In the genomic region with DNA sequence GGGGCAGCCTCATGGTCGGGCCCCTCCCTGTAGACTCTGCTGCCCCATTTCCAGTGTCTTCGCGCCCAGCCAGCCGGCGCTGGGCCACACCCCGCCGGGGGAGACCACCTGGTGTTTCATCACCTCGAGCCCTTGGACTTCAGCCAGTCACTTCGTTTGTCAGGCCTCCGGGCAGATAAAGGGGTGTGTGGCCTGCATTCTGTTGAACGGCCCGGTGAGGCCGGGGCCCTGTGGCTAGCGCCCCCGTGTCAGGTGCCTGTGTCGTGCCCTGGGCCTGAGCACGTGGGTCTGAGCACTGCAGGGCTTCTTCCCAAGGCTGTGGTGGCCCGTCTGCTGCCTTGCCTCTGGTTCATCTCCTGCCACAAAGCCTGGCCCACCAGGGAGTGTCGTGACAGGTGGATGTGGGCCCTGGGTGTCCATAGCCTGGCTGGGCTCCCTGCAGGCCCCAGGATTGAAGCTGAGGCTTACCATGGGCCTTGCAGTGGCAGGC, we compare ENCODE assay signal across 16 cellular contexts.
DNase-seq lines count a peak whose midpoint lies in the region; TF ChIP-seq lines count a peak whose summit lies in the region.
"Had no signal": no experiment of that assay in that cellular context is flagged by ENCODE, and none has a peak within 500 bp of the region (broad histone marks: within the 10 kb centered on the region; RNA-seq: fewer than 3 reads in every experiment).

No MANE protein-coding gene starts in this region.

- no peaks in the 10 kb centered on the region for H3K27me3 ChIP-seq in MM.1S (replicated peaks; ENCODE audit: insufficient read depth, low read length)
- H3K27me3 ChIP-seq: heart right ventricle, pancreas had no signal

- H3K27ac Mint-ChIP-seq in glutamatergic neuron (ENCODE audit: unreplicated experiment) (peak overlapping the region; percentile 100), progenitor cell of endocrine pancreas (peak overlapping the region; percentile 98)

- peaks cover 16% of the 10 kb centered on the region for H3K9me3 Mint-ChIP-seq in glutamatergic neuron (ENCODE audit: unreplicated experiment)
- no peaks in the 10 kb centered on the region for H3K9me3 Mint-ChIP-seq in progenitor cell of endocrine pancreas (ENCODE audit: low read depth)
- H3K9me3 Mint-ChIP-seq: activated T-cell treated with anti-CD3 and anti-CD28 coated beads, Interleukin-2, amount 50 U/mL, for 4 hours; IgD-negative memory B cell had no signal

- H3K4me1 ChIP-seq in MM.1S (ENCODE audit: low read length) = no peaks in the 10 kb centered on the region
- H3K4me1 ChIP-seq: pancreas had no signal

- H3K27me3 Mint-ChIP-seq in glutamatergic neuron (ENCODE audit: unreplicated experiment) (peaks cover 2% of the 10 kb centered on the region), progenitor cell of endocrine pancreas (no peaks in the 10 kb centered on the region)
- H3K27me3 Mint-ChIP-seq: IgD-negative memory B cell had no signal

- TF ChIP-seq CTCF in glutamatergic neuron (IDR thresholded peaks at IDR 0.05; ENCODE audit: partially characterized antibody, unreplicated experiment) (no peak), progenitor cell of endocrine pancreas (IDR thresholded peaks at IDR 0.05; ENCODE audit: unreplicated experiment) (no peak), MM.1S (IDR thresholded peaks at IDR 0.05; ENCODE audit: low read length) (no peak), GM10266 (IDR thresholded peaks at IDR 0.05; ENCODE audit: control insufficient read depth, insufficient read depth, low read depth, missing control alignments) (no peak)

- 0 out of 2 replicates have a peak, but pooled peaks cover 3% of the 10 kb centered on the region for H3K79me2 ChIP-seq in MM.1S (ENCODE audit: low read length)

- H3K4me2 ChIP-seq in MM.1S (ENCODE audit: low read depth, low read length) = no peak overlapping the region

- DNase-seq in COR-L47 (lab: John Stamatoyannopoulos, UW) = peak; percentile 30
- peak; percentile 21 to 30 for DNase-seq in SHP77 (lab: John Stamatoyannopoulos, UW)
- DNase-seq in glutamatergic neuron = no peak
- DNase-seq in progenitor cell of endocrine pancreas (ENCODE audit: low spot score, unreplicated experiment) = no peak
- DNase-seq in RPMI8226 = no peak
- DNase-seq in MM.1S = no peak
- no peak for DNase-seq in NCI-H82 (lab: John Stamatoyannopoulos, UW)
- no peak for DNase-seq in GM10266 (ENCODE audit: extremely low spot score)
- DNase-seq: activated T-cell treated with anti-CD3 and anti-CD28 coated beads, Interleukin-2, amount 50 U/mL, for 4 hours; NCI-H1436 treated with DMSO at 0.1 percent for 48 hours; NK-92 treated with Interleukin-12 subunit alpha and Interleukin-12 subunit beta, amount 100 ng/mL, for 24 hours; stimulated activated CD4-positive, alpha-beta T cell treated with anti-CD3 and anti-CD28 coated beads, Interleukin-2, amount 100 ng/mL, for 24 hours had no signal

- no peak overlapping the region for H3K4me3 Mint-ChIP-seq in glutamatergic neuron (ENCODE audit: unreplicated experiment)
- no peak overlapping the region for H3K4me3 Mint-ChIP-seq in progenitor cell of endocrine pancreas (ENCODE audit: low read depth)
- H3K4me3 Mint-ChIP-seq: activated T-cell treated with anti-CD3 and anti-CD28 coated beads, Interleukin-2, amount 50 U/mL, for 4 hours had no signal

- H3K9me2 ChIP-seq in MM.1S (replicated peaks; ENCODE audit: insufficient read depth, low read length) = no peaks in the 10 kb centered on the region

- H4K20me1 ChIP-seq in MM.1S (ENCODE audit: insufficient read depth, low read length) = no peaks in the 10 kb centered on the region

- no peaks in the 10 kb centered on the region for H3F3A ChIP-seq in MM.1S (ENCODE audit: insufficient read depth, low read length)

- H3K27ac ChIP-seq in MM.1S (ENCODE audit: low read length) = no peak overlapping the region
- H3K27ac ChIP-seq: heart right ventricle, pancreas had no signal

- no peak overlapping the region for H3K4me3 ChIP-seq in MM.1S (ENCODE audit: low read length)
- H3K4me3 ChIP-seq: heart right ventricle, lung, pancreas had no signal

- H3K36me3 Mint-ChIP-seq in glutamatergic neuron (ENCODE audit: unreplicated experiment) (no peaks in the 10 kb centered on the region), progenitor cell of endocrine pancreas (ENCODE audit: insufficient read depth) (peaks cover 17% of the 10 kb centered on the region)

- H2AFZ ChIP-seq in MM.1S (ENCODE audit: low read length) = no peak overlapping the region

- no peaks in the 10 kb centered on the region for H3K9me3 ChIP-seq in MM.1S (replicated peaks; ENCODE audit: insufficient read depth, low read length)
- H3K9me3 ChIP-seq: heart right ventricle, pancreas had no signal

- H3K9ac ChIP-seq in MM.1S (ENCODE audit: low read length) = no peak overlapping the region

- H3K4me1 Mint-ChIP-seq in glutamatergic neuron (ENCODE audit: low read depth, unreplicated experiment) (peaks cover 21% of the 10 kb centered on the region), progenitor cell of endocrine pancreas (ENCODE audit: low read depth) (peaks cover 15% of the 10 kb centered on the region)

- peaks cover 13% of the 10 kb centered on the region for H3K36me3 ChIP-seq in MM.1S (replicated peaks; ENCODE audit: insufficient read depth, low read length)

Comparison
In these comparisons a context has a peak if more than half of its experiments do, and no peak if none do; other contexts are left out.
1. DNase-seq: peak in COR-L47 (single experiment) and SHP77 (2 of 2); none in glutamatergic neuron (single experiment), progenitor cell of endocrine pancreas (single experiment), RPMI8226 (single experiment), MM.1S (single experiment), NCI-H82 (single experiment) and GM10266 (single experiment).